ENCODE assay signal across 33 cellular contexts in the genomic region with DNA sequence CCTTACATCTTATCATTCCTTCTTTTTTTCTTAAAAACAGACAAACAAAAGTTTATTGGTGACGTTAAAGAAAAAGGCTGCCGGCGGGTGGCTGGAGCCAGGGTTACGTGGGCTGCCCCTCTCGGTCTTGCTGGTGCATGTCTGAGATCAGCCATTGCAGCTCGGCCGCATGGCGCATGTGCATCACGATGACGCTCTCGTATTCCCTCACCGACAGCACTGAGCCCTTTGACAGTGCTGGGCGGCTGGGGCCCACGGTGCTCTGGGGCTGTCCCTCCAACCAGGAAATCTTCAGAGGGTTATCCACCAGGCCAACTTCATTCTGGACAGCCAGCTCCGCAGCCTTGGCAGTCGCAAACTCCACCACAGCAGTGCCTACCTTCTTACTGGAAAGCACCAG.
"Had no signal": no experiment of that assay in that cellular context is flagged by ENCODE, and none has a peak within 500 bp of the region (broad histone marks: within the 10 kb centered on the region; RNA-seq: fewer than 3 reads in every experiment).

No MANE protein-coding gene starts in this region.

- H3K9me3 ChIP-seq: MG63 had no signal

- DNase-seq: activated CD4-positive, alpha-beta memory T cell treated with anti-CD3 and anti-CD28 coated beads, Interleukin-2, amount 10 ng/mL, durations not matched to agents 7 days and 5 days; activated CD4-positive, alpha-beta T cell treated with anti-CD3 and anti-CD28 coated beads for 1 hour; activated CD4-positive, alpha-beta T cell treated with anti-CD3 and anti-CD28 coated beads for 48 hours; activated CD4-positive, CD25-positive, alpha-beta regulatory T cell; activated CD8-positive, alpha-beta memory T cell treated with anti-CD3 and anti-CD28 coated beads for 24 hours; activated CD8-positive, alpha-beta memory T cell treated with anti-CD3 and anti-CD28 coated beads, Interleukin-2, amount 10 ng/mL, durations not matched to agents 7 days and 5 days; activated CD8-positive, alpha-beta memory T cell treated with anti-CD3 and anti-CD28 coated beads, Interleukin-2, amount 50 U/mL, for 48 hours; activated effector memory CD4-positive, alpha-beta T cell treated with Interleukin-2 at 50 U/mL for 16 hours; activated naive CD4-positive, alpha-beta T cell treated with anti-CD3 and anti-CD28 coated beads, Interleukin-2, amount 10 ng/mL, durations not matched to agents 7 days and 5 days; activated T-cell treated with anti-CD3 and anti-CD28 coated beads, Interleukin-2, amount 50 U/mL, for 48 hours; amniotic stem cell; brain microvascular endothelial cell; central memory CD4-positive, alpha-beta T cell; Kasumi-1; KG1; MG63; NCI-H1048; NCI-H1436 treated with DMSO at 0.1 percent for 48 hours; NCI-H1694 treated with DMSO at 0.1 percent for 48 hours; NCI-H2081; NCI-H2171 treated with DMSO at 0.1 percent for 48 hours; NCI-H226; NCI-H524 treated with DMSO at 0.1 percent for 48 hours; NK-92 treated with Interleukin-12 subunit alpha and Interleukin-12 subunit beta, amount 100 ng/mL, for 24 hours; PC-9; SIG-M5; SW 1271; T-helper 1 cell; T-helper 2 cell; T-helper 9 cell; WERI-Rb-1 had no signal

- H3K36me3 ChIP-seq: brain microvascular endothelial cell, MG63, WERI-Rb-1 had no signal

- H3K4me3 ChIP-seq: MG63, PC-9 had no signal

- H3K27me3 ChIP-seq: brain microvascular endothelial cell, MG63 had no signal

- FAIRE-seq: RCC 7860 had no signal

- H3K27ac ChIP-seq: brain microvascular endothelial cell, PC-9, RWPE1, WERI-Rb-1 had no signal
